ENCODE assay signal across 8 cellular contexts in genomic region chr5:59587489-59588337, GRCh38.
DNase-seq lines count a peak whose midpoint lies in the region; ATAC-seq and TF ChIP-seq lines count a peak whose summit lies in the region.

No MANE protein-coding gene starts in this region.

- no peak for TF ChIP-seq POLR2A in thyroid gland (IDR thresholded peaks at IDR 0.05)

- H3K4me1 ChIP-seq in lower lobe of right lung (peaks cover 3% of the 10 kb centered on the region), thyroid gland (peaks cover 0 to 8% of the 10 kb centered on the region in 2 donors)

- peak in 45 of 56 donors; percentile 2 to 57 (median 33) for TF ChIP-seq CTCF in dorsolateral prefrontal cortex (IDR thresholded peaks at IDR 0.05 in 54 of 56, conservative IDR thresholded peaks at IDR 0.05 in 2 of 56; ENCODE audit: low read depth in 1 of 56, partially characterized antibody in 56 of 56)
- no peak for TF ChIP-seq CTCF in lower lobe of right lung (IDR thresholded peaks at IDR 0.05)
- peak in 1 of 6 experiments; percentile 7 for TF ChIP-seq CTCF in thyroid gland (IDR thresholded peaks at IDR 0.05)

- H3K27ac ChIP-seq in dorsolateral prefrontal cortex (peak overlapping the region in 55 of 59 donors; percentile 5 to 85 (median 66)), lower lobe of right lung (peak overlapping the region; percentile 37), thyroid gland (no peak overlapping the region)

- H3K36me3 ChIP-seq in lower lobe of right lung, result no peaks in the 10 kb centered on the region
- H3K36me3 ChIP-seq in thyroid gland, result no peaks in the 10 kb centered on the region

- WGBS in thyroid gland, 2 donors, result 10 to 12% methylated on average over 17 of the region's 17 CpGs

- H3K9me3 ChIP-seq in lower lobe of right lung (no peaks in the 10 kb centered on the region), thyroid gland (no peaks in the 10 kb centered on the region)

- H3K4me3 ChIP-seq in dorsolateral prefrontal cortex (peak overlapping the region; percentile 41 to 82 (median 67)), lower lobe of right lung (peak overlapping the region; percentile 52), thyroid gland (replicated peaks in 1 of 3) (no peak overlapping the region)

- H3K27me3 ChIP-seq in dorsolateral prefrontal cortex, result no peaks in the 10 kb centered on the region
- H3K27me3 ChIP-seq in lower lobe of right lung (ENCODE audit: low read depth), result no peaks in the 10 kb centered on the region
- no peaks in the 10 kb centered on the region for H3K27me3 ChIP-seq in thyroid gland

- DNase-seq in G401 (ENCODE audit: low spot score) (peak; percentile 96), NCI-H345 (lab: John Stamatoyannopoulos, UW) (peak; percentile 83), dorsolateral prefrontal cortex (peak; percentile 64 to 92 (median 89)), lower lobe of right lung (peak; percentile 61), thyroid gland (peak; percentile 15 to 33), HK-2 (ENCODE audit: unreplicated experiment) (no peak)

- in situ Hi-C loops in G401 (cut with HindIII; ENCODE audit: low sequenced_read_pairs), result no loop called here

- intact Hi-C loops in dorsolateral prefrontal cortex (cut with DNase I) (loop anchor here in 1 of 2 donors (5.0 kb wide), 1 partner anchor 45 kb away; no protein-coding TSS in a partner anchor), lower lobe of right lung (cut with DNase I) (no loop called here), thyroid gland (cut with DNase I) (no loop called here)

- ATAC-seq in lower lobe of right lung, result peak; percentile 76 to 87
- no peak for ATAC-seq in HG02884 (IDR thresholded peaks at IDR 0.05; ENCODE audit: unreplicated experiment)
- ATAC-seq in HG03571 (IDR thresholded peaks at IDR 0.05; ENCODE audit: unreplicated experiment), result no peak

Comparison
In these comparisons a context has a peak if more than half of its experiments do, and no peak if none do; other contexts are left out.
1. H3K27ac ChIP-seq: peak in dorsolateral prefrontal cortex (55 of 59) and lower lobe of right lung (single experiment); none in thyroid gland (0 of 3).
2. H3K4me3 ChIP-seq: peak in dorsolateral prefrontal cortex (59 of 59) and lower lobe of right lung (single experiment); none in thyroid gland (0 of 3).
3. ATAC-seq: peak in lower lobe of right lung (2 of 2); none in HG02884 (single experiment) and HG03571 (single experiment).